ENCODE assay signal across 12 cellular contexts in genomic region chr1:8409666-8410065, GRCh38.
DNase-seq lines count a peak whose midpoint lies in the region; ATAC-seq and TF ChIP-seq lines count a peak whose summit lies in the region.
"Had no signal": no experiment of that assay in that cellular context is flagged by ENCODE, and none has a peak within 500 bp of the region (broad histone marks: within the 10 kb centered on the region; RNA-seq: fewer than 3 reads in every experiment).

No MANE protein-coding gene starts in this region.

- H3K9ac ChIP-seq in mammary epithelial cell (ENCODE audit: insufficient read depth, low read length): no peak overlapping the region
- no peak overlapping the region for H3K9ac ChIP-seq in mucosa of rectum (ENCODE audit: low read depth in 1 of 2, low read length in 2 of 2)

- ATAC-seq in central memory CD8-positive, alpha-beta T cell (replicated peaks; ENCODE audit: extremely low read depth, poor library complexity, severe bottlenecking): no peak
- no peak for ATAC-seq in HG02623 (IDR thresholded peaks at IDR 0.05; ENCODE audit: unreplicated experiment)
- no peak for ATAC-seq in HG03571 (IDR thresholded peaks at IDR 0.05; ENCODE audit: unreplicated experiment)

- DNase-seq in breast epithelium (ENCODE audit: low spot score in 2 of 2): no peak
- no peak for DNase-seq in mammary epithelial cell
- no peak for DNase-seq in central memory CD8-positive, alpha-beta T cell (ENCODE audit: low spot score in 2 of 2)
- DNase-seq in tibial nerve (ENCODE audit: low spot score in 2 of 2): no peak
- no peak for DNase-seq in T1000 (lab: John Stamatoyannopoulos, UW)
- DNase-seq: activated CD4-positive, alpha-beta T cell treated with anti-CD3 and anti-CD28 coated beads, Interleukin-2, amount 50 U/mL, for 48 hours; glutamatergic neuron; natural killer cell had no signal

- dilution Hi-C loops in mammary epithelial cell (cut with HindIII; ENCODE audit: low sequenced_read_pairs): loop anchor here (5.0 kb wide), 2 partner anchors 57 to 92 kb away; partner anchors contain the start of gene SLC45A1

- H3K36me3 Mint-ChIP-seq in central memory CD8-positive, alpha-beta T cell (ENCODE audit: insufficient read depth): peaks cover 16% of the 10 kb centered on the region
- H3K36me3 Mint-ChIP-seq: natural killer cell had no signal

- H3K4me1 ChIP-seq in breast epithelium: peaks cover 24 to 40% of the 10 kb centered on the region in 2 donors
- peaks cover 9% of the 10 kb centered on the region for H3K4me1 ChIP-seq in mammary epithelial cell (ENCODE audit: insufficient read depth, low read length)
- H3K4me1 ChIP-seq in mucosa of rectum (ENCODE audit: control insufficient read depth in 2 of 2, insufficient read depth in 2 of 2, low read length in 2 of 2): peaks cover 57 to 68% of the 10 kb centered on the region in 2 donors
- H3K4me1 ChIP-seq in tibial nerve: peaks cover 0 to 92% (median 59%) of the 10 kb centered on the region in 4 donors

- no peak overlapping the region for H3K4me3 Mint-ChIP-seq in central memory CD8-positive, alpha-beta T cell
- H3K4me3 Mint-ChIP-seq: natural killer cell had no signal

- H3K79me2 ChIP-seq in mammary epithelial cell (ENCODE audit: insufficient read depth, low read length): peaks cover 74% of the 10 kb centered on the region

- H3K27ac ChIP-seq in breast epithelium (peak overlapping the region; percentile 81 to 91), mammary epithelial cell (ENCODE audit: insufficient read depth, low read depth, low read length) (no peak overlapping the region), mucosa of rectum (ENCODE audit: low read depth in 2 of 2, low read length in 2 of 2) (peak overlapping the region; percentile 77 to 79), tibial nerve (peak overlapping the region; percentile 3 to 92 (median 80))
- H3K27ac ChIP-seq: RWPE1 had no signal

- H3K9me3 Mint-ChIP-seq in central memory CD8-positive, alpha-beta T cell: no peaks in the 10 kb centered on the region
- H3K9me3 Mint-ChIP-seq: natural killer cell had no signal

- TF ChIP-seq CTCF in breast epithelium (IDR thresholded peaks at IDR 0.05) (no peak), mammary epithelial cell (conservative IDR thresholded peaks at IDR 0.05 in 1 of 2, IDR thresholded peaks at IDR 0.05 in 1 of 2; ENCODE audit: extremely low read depth in 1 of 2, insufficient read depth in 1 of 2, low read depth in 1 of 2, low read length in 2 of 2) (no peak), tibial nerve (IDR thresholded peaks at IDR 0.05) (no peak)

- no peaks in the 10 kb centered on the region for H3K36me3 ChIP-seq in breast epithelium
- H3K36me3 ChIP-seq in mammary epithelial cell (ENCODE audit: insufficient read depth, low read length): peaks cover 5% of the 10 kb centered on the region
- H3K36me3 ChIP-seq in mucosa of rectum (ENCODE audit: control insufficient read depth in 2 of 2, insufficient read depth in 2 of 2, low read length in 2 of 2): peaks cover 12 to 23% of the 10 kb centered on the region in 2 donors
- H3K36me3 ChIP-seq in tibial nerve: peaks cover 0 to 26% (median 0%) of the 10 kb centered on the region in 3 donors

- H3K27ac Mint-ChIP-seq in central memory CD8-positive, alpha-beta T cell (ENCODE audit: low read depth): peak overlapping the region; percentile 9

- peaks cover 45% of the 10 kb centered on the region for H3K4me1 Mint-ChIP-seq in central memory CD8-positive, alpha-beta T cell

- no TSS peak for BruUV-seq in mammary epithelial cell (replicated peaks; lab: Mats Ljungman, UMichigan)

- 94% methylated on average over 4 of the region's 4 CpGs for WGBS in mammary epithelial cell (ENCODE audit: low coverage, missing lambda C conversion rate)
- 53 to 62% methylated on average over 4 of the region's 4 CpGs for WGBS in tibial nerve, 2 donors

- CTCF ChIA-PET in mammary epithelial cell (lab: Charles Lee; ENCODE audit: low non-redundant PET): interaction anchor here (0.8 to 1.3 kb wide), 3 partner anchors 13 to 312 kb away, joined by 10 to 23 read pairs (median 20); no protein-coding TSS in a partner anchor

- TF ChIP-seq POLR2A in breast epithelium (IDR thresholded peaks at IDR 0.05) (no peak), tibial nerve (IDR thresholded peaks at IDR 0.05) (no peak)

- H3K27me3 ChIP-seq in breast epithelium: no peaks in the 10 kb centered on the region
- no peaks in the 10 kb centered on the region for H3K27me3 ChIP-seq in mammary epithelial cell (ENCODE audit: insufficient read depth, low read length)
- H3K27me3 ChIP-seq in mucosa of rectum (ENCODE audit: control insufficient read depth in 2 of 2, insufficient read depth in 2 of 2, low read length in 2 of 2): no peaks in the 10 kb centered on the region
- H3K27me3 ChIP-seq in tibial nerve: no peaks in the 10 kb centered on the region

- intact Hi-C loops in breast epithelium (cut with DNase I; ENCODE audit: low total_unique reads): no loop called here
- intact Hi-C loops in mammary epithelial cell (cut with micrococcal nuclease): no loop called here

- TF ChIP-seq EP300 in tibial nerve (IDR thresholded peaks at IDR 0.05): no peak

- in situ Hi-C loops in mammary epithelial cell (cut with MboI; ENCODE audit: low sequenced_read_pairs in 2 of 2): no loop called here

- H2AFZ ChIP-seq in mammary epithelial cell (ENCODE audit: low read depth, low read length): no peak overlapping the region

- no peak overlapping the region for H3K4me2 ChIP-seq in mammary epithelial cell (ENCODE audit: insufficient read depth, low read depth, low read length)

- H3K4me3 ChIP-seq in breast epithelium: peak overlapping the region in 1 of 3 donors; percentile 39
- no peak overlapping the region for H3K4me3 ChIP-seq in mammary epithelial cell (replicated peaks in 1 of 3; ENCODE audit: insufficient read depth in 1 of 3, low read depth in 2 of 3, low read length in 3 of 3)
- H3K4me3 ChIP-seq in mucosa of rectum (ENCODE audit: low read length in 2 of 2): peak overlapping the region in 1 of 2 donors; percentile 29
- H3K4me3 ChIP-seq in tibial nerve: peak overlapping the region in 1 of 4 donors; percentile 3

- H4K20me1 ChIP-seq in mammary epithelial cell (ENCODE audit: insufficient read depth, low read length): no peaks in the 10 kb centered on the region

- H3K27me3 Mint-ChIP-seq in central memory CD8-positive, alpha-beta T cell: no peaks in the 10 kb centered on the region

- H3K9me3 ChIP-seq in breast epithelium: no peaks in the 10 kb centered on the region
- H3K9me3 ChIP-seq in mammary epithelial cell (replicated peaks; ENCODE audit: insufficient read depth, low read length): no peaks in the 10 kb centered on the region
- H3K9me3 ChIP-seq in mucosa of rectum (ENCODE audit: control insufficient read depth in 2 of 2, low read length in 2 of 2): no peaks in the 10 kb centered on the region
- no peaks in the 10 kb centered on the region for H3K9me3 ChIP-seq in tibial nerve
